In the genomic region with DNA sequence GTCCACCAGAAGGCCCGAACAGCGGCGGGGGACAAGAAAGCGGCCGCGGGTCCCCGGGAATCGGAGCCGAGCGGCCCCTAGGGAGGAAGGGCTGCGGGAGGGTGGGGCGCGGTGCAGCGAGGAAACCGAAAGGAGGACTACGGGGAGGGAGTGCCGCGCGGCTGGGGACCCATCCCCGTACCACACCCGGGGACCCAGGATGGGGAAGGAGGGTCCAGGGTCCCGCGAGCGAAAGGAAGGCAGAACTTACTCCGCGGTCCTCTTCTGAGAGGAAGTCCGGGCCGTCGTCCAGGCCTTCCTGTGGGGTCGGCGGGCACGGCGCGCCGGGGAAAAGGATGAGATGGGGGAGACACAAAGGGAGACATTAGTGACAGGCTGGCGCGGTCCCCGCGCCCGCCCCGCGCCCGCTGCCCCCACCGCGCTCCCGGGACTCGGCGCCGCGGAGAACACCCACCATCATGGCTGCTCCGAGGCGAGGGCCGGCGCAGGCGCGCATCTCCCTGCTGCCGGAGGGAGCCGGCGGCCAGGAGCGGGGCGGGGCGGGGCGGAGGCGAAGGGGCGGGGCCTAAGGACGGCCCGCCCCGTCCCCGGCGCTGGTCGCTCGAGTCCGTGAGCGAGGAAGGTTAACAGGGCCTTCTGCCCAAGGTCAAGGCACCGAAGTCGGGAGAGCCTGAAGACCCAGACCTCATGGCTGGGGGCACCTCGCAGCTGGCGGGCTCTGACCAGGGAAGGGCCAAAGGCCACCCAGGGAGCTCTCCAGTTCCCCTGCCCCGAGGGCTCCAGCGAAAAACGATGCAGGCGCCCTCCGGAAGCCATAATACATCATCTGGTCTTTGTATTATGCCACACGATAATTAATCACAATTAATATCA, we compare ENCODE assay signal across 1 cellular context.
TF ChIP-seq lines count a peak whose summit lies in the region.

SNX6 (minus strand) TSS at position 492 of the 873 bp plus-strand sequence; CDS start at position 460, 32 bp downstream.

TF ChIP-seq in HepG2, 621 proteins besides CTCF, POLR2A, EP300 and RAD21 (continued from another document and continues in another):
- TF ChIP-seq NR2C2 (CRISPR knock-in tag; IDR thresholded peaks at IDR 0.05; ENCODE audit: borderline replicate concordance): peak; percentile 43; the same call in 1 of the 2 replicates
- TF ChIP-seq, protein P1, sequence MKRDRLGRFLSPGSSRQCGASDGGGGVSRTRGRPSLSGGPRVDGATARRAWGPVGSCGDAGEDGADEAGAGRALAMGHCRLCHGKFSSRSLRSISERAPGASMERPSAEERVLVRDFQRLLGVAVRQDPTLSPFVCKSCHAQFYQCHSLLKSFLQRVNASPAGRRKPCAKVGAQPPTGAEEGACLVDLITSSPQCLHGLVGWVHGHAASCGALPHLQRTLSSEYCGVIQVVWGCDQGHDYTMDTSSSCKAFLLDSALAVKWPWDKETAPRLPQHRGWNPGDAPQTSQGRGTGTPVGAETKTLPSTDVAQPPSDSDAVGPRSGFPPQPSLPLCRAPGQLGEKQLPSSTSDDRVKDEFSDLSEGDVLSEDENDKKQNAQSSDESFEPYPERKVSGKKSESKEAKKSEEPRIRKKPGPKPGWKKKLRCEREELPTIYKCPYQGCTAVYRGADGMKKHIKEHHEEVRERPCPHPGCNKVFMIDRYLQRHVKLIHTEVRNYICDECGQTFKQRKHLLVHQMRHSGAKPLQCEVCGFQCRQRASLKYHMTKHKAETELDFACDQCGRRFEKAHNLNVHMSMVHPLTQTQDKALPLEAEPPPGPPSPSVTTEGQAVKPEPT (CRISPR knock-in tag; IDR thresholded peaks at IDR 0.05; ENCODE audit: low read depth): peak; percentile 81
- TF ChIP-seq, protein P2, sequence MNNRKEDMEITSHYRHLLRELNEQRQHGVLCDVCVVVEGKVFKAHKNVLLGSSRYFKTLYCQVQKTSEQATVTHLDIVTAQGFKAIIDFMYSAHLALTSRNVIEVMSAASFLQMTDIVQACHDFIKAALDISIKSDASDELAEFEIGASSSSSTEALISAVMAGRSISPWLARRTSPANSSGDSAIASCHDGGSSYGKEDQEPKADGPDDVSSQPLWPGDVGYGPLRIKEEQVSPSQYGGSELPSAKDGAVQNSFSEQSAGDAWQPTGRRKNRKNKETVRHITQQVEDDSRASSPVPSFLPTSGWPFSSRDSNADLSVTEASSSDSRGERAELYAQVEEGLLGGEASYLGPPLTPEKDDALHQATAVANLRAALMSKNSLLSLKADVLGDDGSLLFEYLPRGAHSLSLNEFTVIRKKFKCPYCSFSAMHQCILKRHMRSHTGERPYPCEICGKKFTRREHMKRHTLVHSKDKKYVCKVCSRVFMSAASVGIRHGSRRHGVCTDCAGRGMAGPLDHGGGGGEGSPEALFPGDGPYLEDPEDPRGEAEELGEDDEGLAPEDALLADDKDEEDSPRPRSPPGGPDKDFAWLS (CRISPR knock-in tag; IDR thresholded peaks at IDR 0.05; ENCODE audit: borderline replicate concordance): peak; percentile 96
- peak; percentile 95 for TF ChIP-seq ZNF225 (CRISPR knock-in tag; IDR thresholded peaks at IDR 0.05)
- TF ChIP-seq ZNF256 (CRISPR knock-in tag; conservative IDR thresholded peaks at IDR 0.05): peak; percentile 85; the same call in 1 of the 2 replicates
- TF ChIP-seq ZNF275 (CRISPR knock-in tag; IDR thresholded peaks at IDR 0.05; ENCODE audit: borderline replicate concordance): peak; percentile 96
- TF ChIP-seq FOXO4 (CRISPR knock-in tag; conservative IDR thresholded peaks at IDR 0.05): 0 out of 2 replicates have a peak, but pooled peaks have one; percentile 84
- no peak for TF ChIP-seq EZH2 (conservative IDR thresholded peaks at IDR 0.05; ENCODE audit: low read depth, low read length)
- no peak for TF ChIP-seq ZNF124 (CRISPR knock-in tag; IDR thresholded peaks at IDR 0.05)
- TF ChIP-seq, protein P3, sequence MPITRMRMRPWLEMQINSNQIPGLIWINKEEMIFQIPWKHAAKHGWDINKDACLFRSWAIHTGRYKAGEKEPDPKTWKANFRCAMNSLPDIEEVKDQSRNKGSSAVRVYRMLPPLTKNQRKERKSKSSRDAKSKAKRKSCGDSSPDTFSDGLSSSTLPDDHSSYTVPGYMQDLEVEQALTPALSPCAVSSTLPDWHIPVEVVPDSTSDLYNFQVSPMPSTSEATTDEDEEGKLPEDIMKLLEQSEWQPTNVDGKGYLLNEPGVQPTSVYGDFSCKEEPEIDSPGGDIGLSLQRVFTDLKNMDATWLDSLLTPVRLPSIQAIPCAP (CRISPR knock-in tag; IDR thresholded peaks at IDR 0.05; ENCODE audit: low read depth): peak; percentile 96
- no peak for TF ChIP-seq ZFP36 (IDR thresholded peaks at IDR 0.05; ENCODE audit: borderline replicate concordance, low read depth, low read length, partially characterized antibody)
- peak; percentile 46 for TF ChIP-seq HNRNPH1 (optimal IDR thresholded peaks at IDR 0.05; ENCODE audit: low read depth, low read length)
- TF ChIP-seq, protein P4, sequence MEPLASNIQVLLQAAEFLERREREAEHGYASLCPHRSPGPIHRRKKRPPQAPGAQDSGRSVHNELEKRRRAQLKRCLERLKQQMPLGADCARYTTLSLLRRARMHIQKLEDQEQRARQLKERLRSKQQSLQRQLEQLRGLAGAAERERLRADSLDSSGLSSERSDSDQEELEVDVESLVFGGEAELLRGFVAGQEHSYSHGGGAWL (CRISPR knock-in tag; IDR thresholded peaks at IDR 0.05): peak; percentile 93
- no peak for TF ChIP-seq ZNF558 (CRISPR knock-in tag; IDR thresholded peaks at IDR 0.05; ENCODE audit: borderline replicate concordance)
- TF ChIP-seq, protein P5, sequence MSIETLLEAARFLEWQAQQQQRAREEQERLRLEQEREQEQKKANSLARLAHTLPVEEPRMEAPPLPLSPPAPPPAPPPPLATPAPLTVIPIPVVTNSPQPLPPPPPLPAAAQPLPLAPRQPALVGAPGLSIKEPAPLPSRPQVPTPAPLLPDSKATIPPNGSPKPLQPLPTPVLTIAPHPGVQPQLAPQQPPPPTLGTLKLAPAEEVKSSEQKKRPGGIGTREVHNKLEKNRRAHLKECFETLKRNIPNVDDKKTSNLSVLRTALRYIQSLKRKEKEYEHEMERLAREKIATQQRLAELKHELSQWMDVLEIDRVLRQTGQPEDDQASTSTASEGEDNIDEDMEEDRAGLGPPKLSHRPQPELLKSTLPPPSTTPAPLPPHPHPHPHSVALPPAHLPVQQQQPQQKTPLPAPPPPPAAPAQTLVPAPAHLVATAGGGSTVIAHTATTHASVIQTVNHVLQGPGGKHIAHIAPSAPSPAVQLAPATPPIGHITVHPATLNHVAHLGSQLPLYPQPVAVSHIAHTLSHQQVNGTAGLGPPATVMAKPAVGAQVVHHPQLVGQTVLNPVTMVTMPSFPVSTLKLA (IDR thresholded peaks at IDR 0.05): no peak
- TF ChIP-seq ZNF326 (CRISPR knock-in tag; IDR thresholded peaks at IDR 0.05; ENCODE audit: borderline replicate concordance): 0 out of 2 replicates have a peak, but pooled peaks have one; percentile 70
- no peak for TF ChIP-seq CCAR2 (optimal IDR thresholded peaks at IDR 0.05; ENCODE audit: low read depth, low read length)
- TF ChIP-seq RORA (CRISPR knock-in tag; IDR thresholded peaks at IDR 0.05): no peak
- TF ChIP-seq ATF2 (CRISPR knock-in tag; IDR thresholded peaks at IDR 0.05): 0 out of 2 replicates have a peak, but pooled peaks have one; percentile 46
- TF ChIP-seq, protein P6, sequence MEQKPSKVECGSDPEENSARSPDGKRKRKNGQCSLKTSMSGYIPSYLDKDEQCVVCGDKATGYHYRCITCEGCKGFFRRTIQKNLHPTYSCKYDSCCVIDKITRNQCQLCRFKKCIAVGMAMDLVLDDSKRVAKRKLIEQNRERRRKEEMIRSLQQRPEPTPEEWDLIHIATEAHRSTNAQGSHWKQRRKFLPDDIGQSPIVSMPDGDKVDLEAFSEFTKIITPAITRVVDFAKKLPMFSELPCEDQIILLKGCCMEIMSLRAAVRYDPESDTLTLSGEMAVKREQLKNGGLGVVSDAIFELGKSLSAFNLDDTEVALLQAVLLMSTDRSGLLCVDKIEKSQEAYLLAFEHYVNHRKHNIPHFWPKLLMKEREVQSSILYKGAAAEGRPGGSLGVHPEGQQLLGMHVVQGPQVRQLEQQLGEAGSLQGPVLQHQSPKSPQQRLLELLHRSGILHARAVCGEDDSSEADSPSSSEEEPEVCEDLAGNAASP (CRISPR knock-in tag; IDR thresholded peaks at IDR 0.05; ENCODE audit: borderline replicate concordance): peak; percentile 53; the same call in 1 of the 2 replicates
- TF ChIP-seq CHD2 (IDR thresholded peaks at IDR 0.05; ENCODE audit: low read depth, low read length): no peak
- TF ChIP-seq KDM2A (CRISPR knock-in tag; IDR thresholded peaks at IDR 0.05; ENCODE audit: borderline replicate concordance, low read depth): peak; percentile 85
- TF ChIP-seq ETS1 (CRISPR knock-in tag; IDR thresholded peaks at IDR 0.05): peak; percentile 97
- TF ChIP-seq ZKSCAN8 (CRISPR knock-in tag; IDR thresholded peaks at IDR 0.05; ENCODE audit: borderline replicate concordance): peak; percentile 63
- 0 out of 2 replicates have a peak, but pooled peaks have one; percentile 12 for TF ChIP-seq ELF3 (CRISPR knock-in tag; IDR thresholded peaks at IDR 0.05)
- TF ChIP-seq USF2 (IDR thresholded peaks at IDR 0.05; ENCODE audit: low read depth, low read length): no peak
- 0 out of 2 replicates have a peak, but pooled peaks have one; percentile 30 for TF ChIP-seq USF2 (CRISPR knock-in tag; IDR thresholded peaks at IDR 0.05; ENCODE audit: borderline replicate concordance)
- TF ChIP-seq BCL6 (CRISPR knock-in tag; IDR thresholded peaks at IDR 0.05): peak; percentile 48
- TF ChIP-seq HOXD1 (CRISPR knock-in tag; IDR thresholded peaks at IDR 0.05): peak; percentile 33
- TF ChIP-seq ZNF678 (CRISPR knock-in tag; IDR thresholded peaks at IDR 0.05): peak; percentile 98
- TF ChIP-seq ZNF34 (CRISPR knock-in tag; IDR thresholded peaks at IDR 0.05; ENCODE audit: borderline replicate concordance): peak; percentile 99
- 0 out of 2 replicates have a peak, but pooled peaks have one; percentile 41 for TF ChIP-seq NCOA5 (CRISPR knock-in tag; IDR thresholded peaks at IDR 0.05)
- peak; percentile 68; the same call in 1 of the 2 replicates for TF ChIP-seq FLYWCH1 (CRISPR knock-in tag; IDR thresholded peaks at IDR 0.05)
- TF ChIP-seq ZMAT3 (CRISPR knock-in tag; conservative IDR thresholded peaks at IDR 0.05): peak; percentile 90
- TF ChIP-seq ZEB1 (IDR thresholded peaks at IDR 0.05; ENCODE audit: insufficient replicate concordance, low read depth): peak; percentile 48
- no peak; the same call in 1 of the 2 replicates for TF ChIP-seq NCOR1 (IDR thresholded peaks at IDR 0.05; ENCODE audit: borderline replicate concordance, low read length)
